Comparison of ENCODE assay signal across 17 cellular contexts in the genomic region with DNA sequence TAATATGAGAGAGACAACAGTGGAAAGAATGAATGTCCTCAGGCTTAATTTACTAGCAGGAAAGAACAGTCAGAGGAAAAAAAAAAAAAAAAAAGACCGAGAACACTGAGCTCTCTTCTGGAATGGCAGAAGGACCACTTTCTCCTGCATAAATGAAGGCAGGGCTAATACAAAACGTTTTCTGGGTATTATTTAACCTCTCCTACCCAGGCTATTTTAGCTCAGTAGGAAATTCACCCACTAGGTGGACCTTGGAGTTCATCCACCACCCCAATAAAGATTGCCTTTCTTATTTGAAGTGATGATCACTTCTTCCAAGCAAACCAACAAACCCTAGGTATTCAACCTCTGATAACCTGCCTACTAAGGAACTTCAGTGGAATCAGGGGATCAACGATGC. TPM values are rescaled to one million over a fixed set of nuclear protein-coding genes. Genes with fewer than 3 reads are reported as not detected.
DNase-seq lines count a peak whose midpoint lies in the region; ATAC-seq and TF ChIP-seq lines count a peak whose summit lies in the region.
"Had no signal": no experiment of that assay in that cellular context is flagged by ENCODE, and none has a peak within 500 bp of the region (broad histone marks: within the 10 kb centered on the region; RNA-seq: fewer than 3 reads in every experiment).

No MANE protein-coding gene starts in this region.

- no peaks in the 10 kb centered on the region for H3K9me3 Mint-ChIP-seq in stimulated activated naive CD8-positive, alpha-beta T cell treated with anti-CD3 and anti-CD28 coated beads, Interleukin-15, amount 100 ng/mL, for 72 hours
- no peaks in the 10 kb centered on the region for H3K9me3 Mint-ChIP-seq in activated T-helper 2 cell treated with anti-CD3 and anti-CD28 coated beads, Interferon-gamma antibody, Interleukin-2, Interleukin-4, amounts not matched to agents 10 μg/mL and 5 μg/mL and 100 μg/mL, durations not matched to agents 14 hours and 24 hours and 36 hours
- no peaks in the 10 kb centered on the region for H3K9me3 Mint-ChIP-seq in mesothelial cell of epicardium

- peak overlapping the region; percentile 98 to 99 for H3K4me3 Mint-ChIP-seq in stimulated activated naive CD8-positive, alpha-beta T cell treated with anti-CD3 and anti-CD28 coated beads, Interleukin-15, amount 100 ng/mL, for 72 hours
- peak overlapping the region; percentile 97 for H3K4me3 Mint-ChIP-seq in activated T-helper 2 cell treated with anti-CD3 and anti-CD28 coated beads, Interferon-gamma antibody, Interleukin-2, Interleukin-4, amounts not matched to agents 10 μg/mL and 5 μg/mL and 100 μg/mL, durations not matched to agents 14 hours and 24 hours and 36 hours (ENCODE audit: low read depth)
- peak overlapping the region; percentile 92 for H3K4me3 Mint-ChIP-seq in mesothelial cell of epicardium

- H3K36me3 Mint-ChIP-seq in activated T-helper 2 cell treated with anti-CD3 and anti-CD28 coated beads, Interferon-gamma antibody, Interleukin-2, Interleukin-4, amounts not matched to agents 10 μg/mL and 5 μg/mL and 100 μg/mL, durations not matched to agents 14 hours and 24 hours and 36 hours (ENCODE audit: low read depth) = no peaks in the 10 kb centered on the region
- no peaks in the 10 kb centered on the region for H3K36me3 Mint-ChIP-seq in mesothelial cell of epicardium

- intact Hi-C loops in activated T-helper 2 cell treated with anti-CD3 and anti-CD28 coated beads, Interferon-gamma antibody, Interleukin-2, Interleukin-4, amounts not matched to agents 10 μg/mL and 5 μg/mL and 100 μg/mL, durations not matched to agents 14 hours and 24 hours and 36 hours (cut with micrococcal nuclease) = loop anchor here (5.0 kb wide), 1 partner anchor 69 kb away; no protein-coding TSS in a partner anchor

- DNase-seq in stimulated activated naive CD8-positive, alpha-beta T cell treated with anti-CD3 and anti-CD28 coated beads, Interleukin-15, amount 100 ng/mL, for 72 hours = no peak
- DNase-seq in stimulated activated naive CD8-positive, alpha-beta T cell treated with anti-CD3 and anti-CD28 coated beads, Interleukin-15, Interleukin-2, amounts not matched to agents 100 U/mL and 50 U/mL, for 24 hours = no peak
- no peak for DNase-seq in activated T-helper 2 cell treated with anti-CD3 and anti-CD28 coated beads, Interferon-gamma antibody, Interleukin-2, Interleukin-4, amounts not matched to agents 10 μg/mL and 5 μg/mL and 100 μg/mL, durations not matched to agents 14 hours and 24 hours and 36 hours (ENCODE audit: low spot score)
- no peak for DNase-seq in mesothelial cell of epicardium (ENCODE audit: low spot score in 2 of 2, unreplicated experiment in 2 of 2)
- no peak for DNase-seq in stimulated activated CD4-positive, alpha-beta T cell treated with anti-CD3 and anti-CD28 coated beads, Interleukin-2, amount 100 ng/mL, for 48 hours
- DNase-seq: activated CD4-positive, alpha-beta T cell treated with anti-CD3 and anti-CD28 coated beads for 1 hour; activated naive CD4-positive, alpha-beta T cell treated with Interleukin-2 at 50 U/mL for 16 hours; cortex of kidney; GDM1; Karpas-422; left cardiac atrium; NCI-H187; NCI-H82; nucleus accumbens had no signal

- H3K4me1 Mint-ChIP-seq in stimulated activated naive CD8-positive, alpha-beta T cell treated with anti-CD3 and anti-CD28 coated beads, Interleukin-15, amount 100 ng/mL, for 72 hours = peaks cover 53% of the 10 kb centered on the region
- peaks cover 41% of the 10 kb centered on the region for H3K4me1 Mint-ChIP-seq in activated T-helper 2 cell treated with anti-CD3 and anti-CD28 coated beads, Interferon-gamma antibody, Interleukin-2, Interleukin-4, amounts not matched to agents 10 μg/mL and 5 μg/mL and 100 μg/mL, durations not matched to agents 14 hours and 24 hours and 36 hours (ENCODE audit: low read depth)
- H3K4me1 Mint-ChIP-seq in mesothelial cell of epicardium = peaks cover 36% of the 10 kb centered on the region

- H3K27me3 Mint-ChIP-seq in stimulated activated naive CD8-positive, alpha-beta T cell treated with anti-CD3 and anti-CD28 coated beads, Interleukin-15, amount 100 ng/mL, for 72 hours = peaks cover 21% of the 10 kb centered on the region
- H3K27me3 Mint-ChIP-seq in activated T-helper 2 cell treated with anti-CD3 and anti-CD28 coated beads, Interferon-gamma antibody, Interleukin-2, Interleukin-4, amounts not matched to agents 10 μg/mL and 5 μg/mL and 100 μg/mL, durations not matched to agents 14 hours and 24 hours and 36 hours (ENCODE audit: low read depth) = peaks cover 58% of the 10 kb centered on the region
- peaks cover 24% of the 10 kb centered on the region for H3K27me3 Mint-ChIP-seq in mesothelial cell of epicardium (ENCODE audit: low read depth)

- no peak for TF ChIP-seq CTCF in mesothelial cell of epicardium (IDR thresholded peaks at IDR 0.05; ENCODE audit: unreplicated experiment)

- H3K27ac Mint-ChIP-seq in stimulated activated naive CD8-positive, alpha-beta T cell treated with anti-CD3 and anti-CD28 coated beads, Interleukin-15, amount 100 ng/mL, for 72 hours = no peak overlapping the region
- H3K27ac Mint-ChIP-seq in activated T-helper 2 cell treated with anti-CD3 and anti-CD28 coated beads, Interferon-gamma antibody, Interleukin-2, Interleukin-4, amounts not matched to agents 10 μg/mL and 5 μg/mL and 100 μg/mL, durations not matched to agents 14 hours and 24 hours and 36 hours = no peak overlapping the region
- no peak overlapping the region for H3K27ac Mint-ChIP-seq in mesothelial cell of epicardium

- no peak for ATAC-seq in stimulated activated naive CD8-positive, alpha-beta T cell treated with anti-CD3 and anti-CD28 coated beads, Interleukin-15, amount 100 ng/mL, for 72 hours
- no peak for ATAC-seq in stimulated activated naive CD8-positive, alpha-beta T cell treated with anti-CD3 and anti-CD28 coated beads, Interleukin-15, Interleukin-2, amounts not matched to agents 100 U/mL and 50 U/mL, for 24 hours
- ATAC-seq in GM18870 (IDR thresholded peaks at IDR 0.05; ENCODE audit: unreplicated experiment) = no peak
- ATAC-seq in HG02678 (IDR thresholded peaks at IDR 0.05; ENCODE audit: unreplicated experiment) = no peak
- ATAC-seq in GM18511 (IDR thresholded peaks at IDR 0.05; ENCODE audit: unreplicated experiment) = no peak

RNA-seq across cellular contexts. Expression of gene GLIS3, which starts 3.7 kb away (rescaled TPM):
- total RNA-seq in activated T-helper 2 cell treated with anti-CD3 and anti-CD28 coated beads, Interferon-gamma antibody, Interleukin-2, Interleukin-4, amounts not matched to agents 10 μg/mL and 5 μg/mL and 100 μg/mL, durations not matched to agents 14 hours and 24 hours and 36 hours = 2.6 and 2.8 TPM in 2 replicates
- 5.1 to 6.3 TPM (median 5.4 TPM) in 3 replicates for total RNA-seq in mesothelial cell of epicardium
